Comparison of ENCODE assay signal across 8 cellular contexts in the genomic region with DNA sequence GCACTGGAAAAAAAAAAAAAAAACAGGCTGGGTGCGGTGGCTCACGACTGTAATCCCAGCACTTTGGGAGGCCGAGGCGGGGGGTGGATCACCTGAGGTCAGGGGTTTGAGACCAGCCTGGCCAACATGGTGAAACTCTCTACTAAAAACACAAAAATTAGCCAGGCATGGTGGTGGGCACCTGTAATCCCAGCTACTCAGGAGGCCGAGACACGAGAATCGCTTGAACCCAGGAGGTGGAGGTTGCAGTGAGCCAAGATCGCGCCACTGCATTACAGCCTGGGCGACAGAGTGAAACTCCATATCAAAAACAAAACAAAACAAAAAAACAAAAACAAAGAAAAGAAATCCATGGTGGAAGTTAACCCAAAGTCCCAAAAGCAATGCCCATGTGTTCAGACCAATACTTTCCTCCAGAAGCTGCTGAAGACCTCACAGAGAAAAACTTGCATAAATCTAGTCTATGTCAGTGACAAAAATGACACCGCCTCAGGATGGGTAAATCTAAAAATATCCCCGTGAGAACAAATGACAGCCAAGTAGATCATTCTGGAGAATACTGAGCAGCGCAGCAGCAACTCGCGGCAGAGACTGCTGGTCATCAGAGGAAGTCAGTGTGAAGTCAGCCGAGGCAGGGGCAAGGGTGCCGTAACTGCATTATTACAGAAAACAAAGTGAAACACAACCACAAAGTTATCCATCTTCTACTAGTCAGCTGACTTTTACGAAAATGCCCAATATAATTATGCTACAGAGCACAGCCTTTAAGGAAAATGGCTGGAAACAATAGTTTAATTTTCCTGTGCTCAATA. TPM values are rescaled to one million over a fixed set of nuclear protein-coding genes. Genes with fewer than 3 reads are reported as not detected.
DNase-seq lines count a peak whose midpoint lies in the region; ATAC-seq, FAIRE-seq and TF ChIP-seq lines count a peak whose summit lies in the region.

No MANE protein-coding gene starts in this region.

- H3F3A ChIP-seq in smooth muscle cell (ENCODE audit: low read depth): no peaks in the 10 kb centered on the region

- no peak for TF ChIP-seq POLR2A in HepG2 (IDR thresholded peaks at IDR 0.05; ENCODE audit: insufficient read depth in 1 of 2, low read depth in 2 of 2, low read length in 2 of 2)

- in situ Hi-C loops in GM13976 (cut with MboI; ENCODE audit: low sequenced_read_pairs, unreplicated experiment): loop anchor here (25.0 kb wide), 1 partner anchor 110 kb away; no protein-coding TSS in a partner anchor
- in situ Hi-C loops in Panc1 (cut with HindIII; ENCODE audit: low pct_unique_long_range_greater_than_20kb, low sequenced_read_pairs): no loop called here
- in situ Hi-C loops in HepG2 (cut with HindIII; ENCODE audit: extremely low pct_ligation_motif_present, low pct_unique_long_range_greater_than_20kb): no loop called here

- H3K9me3 Mint-ChIP-seq in stimulated activated naive CD8-positive, alpha-beta T cell treated with anti-CD3 and anti-CD28 coated beads, Interleukin-15, amount 100 ng/mL, for 72 hours: no peaks in the 10 kb centered on the region

- intact Hi-C loops in Panc1 (cut with micrococcal nuclease; ENCODE audit: unreplicated experiment): no loop called here
- intact Hi-C loops in HepG2 (cut with micrococcal nuclease; ENCODE audit: unreplicated experiment): no loop called here

- WGBS in HepG2 (ENCODE audit: low lambda C conversion rate): 96% methylated on average over 18 of the region's 18 CpGs
- WGBS in smooth muscle cell (ENCODE audit: low lambda C conversion rate): 96% methylated on average over 18 of the region's 18 CpGs

- H3K9ac ChIP-seq in HepG2 (ENCODE audit: insufficient read depth, low read depth, low read length) (no peak overlapping the region), smooth muscle cell (ENCODE audit: low read depth) (no peak overlapping the region)

- H3K4me3 ChIP-seq in Panc1 (ENCODE audit: low read depth in 2 of 2, low read length in 2 of 2) (no peak overlapping the region), HepG2 (replicated peaks in 1 of 3; ENCODE audit: insufficient read depth in 1 of 3, low read depth in 2 of 3, low read length in 3 of 3) (no peak overlapping the region), smooth muscle cell (no peak overlapping the region)

- no peaks in the 10 kb centered on the region for H3K9me3 ChIP-seq in Panc1 (ENCODE audit: control insufficient read depth, insufficient read depth, low read depth, low read length)
- H3K9me3 ChIP-seq in HepG2 (ENCODE audit: low read length): no peaks in the 10 kb centered on the region
- no peaks in the 10 kb centered on the region for H3K9me3 ChIP-seq in smooth muscle cell (replicated peaks; ENCODE audit: low read depth)

- no peak for FAIRE-seq in HepG2 (lab: Jason Lieb, UNC)

- H3K36me3 ChIP-seq in Panc1 (ENCODE audit: control insufficient read depth, insufficient read depth, low read length) (no peaks in the 10 kb centered on the region), HepG2 (replicated peaks in 1 of 2; ENCODE audit: control insufficient read depth in 1 of 2, insufficient read depth in 2 of 2, low read length in 2 of 2) (peaks cover 2 to 11% of the 10 kb centered on the region in 2 experiments; a peak in 4 of 5 replicates), smooth muscle cell (ENCODE audit: low read depth) (no peaks in the 10 kb centered on the region)

- H3K27me3 Mint-ChIP-seq in stimulated activated naive CD8-positive, alpha-beta T cell treated with anti-CD3 and anti-CD28 coated beads, Interleukin-15, amount 100 ng/mL, for 72 hours: no peaks in the 10 kb centered on the region

- CTCF ChIA-PET in Panc1 (lab: Charles Lee): no interaction called here
- CTCF ChIA-PET in HepG2 (lab: Yijun Ruan, JAX; ENCODE audit: low intra/inter-chr PET ratio, low total read pairs): no interaction called here

- peaks cover 99% of the 10 kb centered on the region for H3K79me2 ChIP-seq in HepG2 (ENCODE audit: insufficient read depth, low read length)
- peaks cover 81% of the 10 kb centered on the region for H3K79me2 ChIP-seq in smooth muscle cell (ENCODE audit: low read depth)

- peaks cover 90% of the 10 kb centered on the region for H4K20me1 ChIP-seq in HepG2 (ENCODE audit: insufficient read depth, low read length)
- H4K20me1 ChIP-seq in smooth muscle cell (ENCODE audit: low read depth): peaks cover 68% of the 10 kb centered on the region

- H3K27me3 ChIP-seq in Panc1 (ENCODE audit: control insufficient read depth, insufficient read depth, low read length) (no peaks in the 10 kb centered on the region), HepG2 (ENCODE audit: control insufficient read depth in 1 of 2, insufficient read depth in 2 of 2, low read length in 2 of 2) (no peaks in the 10 kb centered on the region), smooth muscle cell (ENCODE audit: low read depth) (no peaks in the 10 kb centered on the region)

- no peak for TF ChIP-seq RAD21 in HepG2 (CRISPR knock-in tag; IDR thresholded peaks at IDR 0.05)

- peaks cover 93% of the 10 kb centered on the region for H3K4me1 Mint-ChIP-seq in stimulated activated naive CD8-positive, alpha-beta T cell treated with anti-CD3 and anti-CD28 coated beads, Interleukin-15, amount 100 ng/mL, for 72 hours

- H3K4me1 ChIP-seq in Panc1 (ENCODE audit: control insufficient read depth, insufficient read depth, low read length) (peaks cover 59% of the 10 kb centered on the region), HepG2 (ENCODE audit: insufficient read depth, low read length) (peaks cover 96% of the 10 kb centered on the region), smooth muscle cell (ENCODE audit: low read depth) (peaks cover 24% of the 10 kb centered on the region)

- TF ChIP-seq EP300 in HepG2 (IDR thresholded peaks at IDR 0.05; ENCODE audit: low read depth in 2 of 2, low read length in 2 of 2) (no peak), HepG2 (CRISPR knock-in tag; IDR thresholded peaks at IDR 0.05; ENCODE audit: borderline replicate concordance) (no peak)

- H3K4me3 Mint-ChIP-seq in stimulated activated naive CD8-positive, alpha-beta T cell treated with anti-CD3 and anti-CD28 coated beads, Interleukin-15, amount 100 ng/mL, for 72 hours: peak overlapping the region; percentile 84

- H3K4me2 ChIP-seq in HepG2 (ENCODE audit: low read depth, low read length) (no peak overlapping the region), smooth muscle cell (no peak overlapping the region)

- no TSS peak for BruUV-seq in Panc1 (replicated peaks; lab: Mats Ljungman, UMichigan)
- no TSS peak for BruUV-seq in HepG2 (replicated peaks; lab: Mats Ljungman, UMichigan)

- peak overlapping the region; percentile 92 to 97 for H3K27ac Mint-ChIP-seq in stimulated activated naive CD8-positive, alpha-beta T cell treated with anti-CD3 and anti-CD28 coated beads, Interleukin-15, amount 100 ng/mL, for 72 hours

- TF ChIP-seq CTCF in GM13976 (IDR thresholded peaks at IDR 0.05; ENCODE audit: borderline replicate concordance, control extremely low read depth, extremely low read depth, insufficient read depth, missing control alignments): no peak
- TF ChIP-seq CTCF in Panc1 (IDR thresholded peaks at IDR 0.05): no peak
- TF ChIP-seq CTCF in HepG2 (CRISPR knock-in tag; IDR thresholded peaks at IDR 0.05): no peak
- no peak for TF ChIP-seq CTCF in smooth muscle cell (IDR thresholded peaks at IDR 0.05; ENCODE audit: borderline replicate concordance, insufficient read depth, poor library complexity, severe bottlenecking)

- ATAC-seq in HG02623 (IDR thresholded peaks at IDR 0.05; ENCODE audit: unreplicated experiment): peak; percentile 82
- no peak for ATAC-seq in Panc1
- ATAC-seq in HepG2: no peak
- peak; percentile 91 for ATAC-seq in stimulated activated naive CD8-positive, alpha-beta T cell treated with anti-CD3 and anti-CD28 coated beads, Interleukin-15, amount 100 ng/mL, for 72 hours

- DNase-seq in GM13976 (ENCODE audit: low spot score) (peak; percentile 70), Panc1 (ENCODE audit: low read depth, low spot score) (no peak), HepG2 (ENCODE audit: low spot score) (no peak), SW 1271 (lab: John Stamatoyannopoulos, UW) (no peak), smooth muscle cell (lab: John Stamatoyannopoulos, UW; ENCODE audit: unreplicated experiment) (no peak)
- peak; percentile 31 for DNase-seq in activated naive CD8-positive, alpha-beta T cell treated with anti-CD3 and anti-CD28 coated beads, Interleukin-2, amount 50 U/mL, for 16 hours (ENCODE audit: low read depth, low spot score)
- DNase-seq in stimulated activated naive CD8-positive, alpha-beta T cell treated with anti-CD3 and anti-CD28 coated beads, Interleukin-15, amount 100 ng/mL, for 72 hours: peak; percentile 61 to 81

- POLR2A ChIA-PET in Panc1 (lab: Charles Lee) (no interaction called here), HepG2 (lab: Yijun Ruan, JAX) (interaction anchor here (0.6 kb wide), 1 partner anchor 60 kb away, joined by 3 read pairs; no protein-coding TSS in a partner anchor)

- H3K27ac ChIP-seq in Panc1 (ENCODE audit: low read length) (peak overlapping the region; percentile 76), HepG2 (ENCODE audit: extremely low read length, insufficient read depth, low read length) (no peak overlapping the region), smooth muscle cell (ENCODE audit: low read depth) (no peak overlapping the region)

- H2AFZ ChIP-seq in HepG2 (ENCODE audit: low read length) (no peak overlapping the region), smooth muscle cell (ENCODE audit: low read depth) (no peak overlapping the region)

RNA-seq across cellular contexts. Expression of gene LPIN2, which starts 41.0 kb away (rescaled TPM):
- total RNA-seq in Panc1 (2021; ENCODE audit: unreplicated experiment): 38.3 TPM
- 18.8 TPM for polyA plus RNA-seq in Panc1 (2012; ENCODE audit: insufficient read length)
- 46.0 and 59.5 TPM in 2 replicates for total RNA-seq in HepG2 (2016; rRNA removed; fragmentation: Illumina TruSeq; extraction: Trizol)
- 12.8 and 14.6 TPM in 2 replicates for total RNA-seq in HepG2 (2016; cell fraction: cytosol; rRNA removed; fragmentation: Illumina TruSeq; extraction: Trizol; ENCODE audit: low read depth)
- 44.4 and 54.4 TPM in 2 replicates for total RNA-seq in HepG2 (2016; cell fraction: insoluble cytoplasmic fraction; rRNA removed; fragmentation: Illumina TruSeq; extraction: Trizol)
- 20.5 and 21.5 TPM in 2 replicates for total RNA-seq in HepG2 (2016; cell fraction: membrane; rRNA removed; fragmentation: Illumina TruSeq; extraction: Trizol)
- total RNA-seq in HepG2 (2016; cell fraction: nucleus; rRNA removed; fragmentation: Illumina TruSeq; extraction: Trizol): 50.5 and 53.1 TPM in 2 replicates
- 110 and 119 TPM in 2 replicates for polyA plus RNA-seq in HepG2 (2011; rRNA removed)
- 76.4 and 101 TPM in 2 replicates for polyA plus RNA-seq in HepG2 (2011; cell fraction: cytosol; rRNA removed)
- polyA plus RNA-seq in HepG2 (2011; cell fraction: nucleus; rRNA removed): 114 and 124 TPM in 2 replicates
- 53.5 and 68.4 TPM in 2 replicates for polyA plus RNA-seq in HepG2 (2012)
- polyA plus RNA-seq in HepG2 (2016; cell fraction: cytosol; fragmentation: Illumina TruSeq; extraction: Trizol; ENCODE audit: low read depth): 1.7 and 2.2 TPM in 2 replicates
- 32.7 and 38.7 TPM in 2 replicates for polyA plus RNA-seq in HepG2 (2016; cell fraction: insoluble cytoplasmic fraction; fragmentation: Illumina TruSeq; extraction: Trizol; ENCODE audit: low read depth)
- polyA plus RNA-seq in HepG2 (2016; cell fraction: membrane; fragmentation: Illumina TruSeq; extraction: Trizol; ENCODE audit: low read depth): 5.6 and 6.6 TPM in 2 replicates
- polyA plus RNA-seq in HepG2 (2016; cell fraction: nucleus; fragmentation: Illumina TruSeq; extraction: Trizol; ENCODE audit: insufficient read depth, low read depth): 51.6 and 53.6 TPM in 2 replicates
- 31.2 and 149 TPM in 2 replicates for polyA minus RNA-seq in HepG2 (2011; rRNA and poly(A)+ RNA removed; ENCODE audit: low replicate concordance)
- polyA minus RNA-seq in HepG2 (2011; cell fraction: cytosol; rRNA and poly(A)+ RNA removed): 95.1 and 103 TPM in 2 replicates
- 171 and 204 TPM in 2 replicates for polyA minus RNA-seq in HepG2 (2011; cell fraction: nucleus; rRNA and poly(A)+ RNA removed)
- 17.9 and 20.0 TPM in 2 replicates for total RNA-seq in smooth muscle cell
- 12.4 and 15.4 TPM in 2 replicates for polyA plus RNA-seq in smooth muscle cell

Comparison
In these comparisons a context has a peak if more than half of its experiments do, and no peak if none do; other contexts are left out.
1. DNase-seq: peak in GM13976 (single experiment), activated naive CD8-positive, alpha-beta T cell treated with anti-CD3 and anti-CD28 coated beads, Interleukin-2, amount 50 U/mL, for 16 hours (single experiment) and stimulated activated naive CD8-positive, alpha-beta T cell treated with anti-CD3 and anti-CD28 coated beads, Interleukin-15, amount 100 ng/mL, for 72 hours (2 of 2); none in Panc1 (single experiment), HepG2 (single experiment), SW 1271 (0 of 2) and smooth muscle cell (single experiment).
2. ATAC-seq: peak in HG02623 (single experiment) and stimulated activated naive CD8-positive, alpha-beta T cell treated with anti-CD3 and anti-CD28 coated beads, Interleukin-15, amount 100 ng/mL, for 72 hours (single experiment); none in Panc1 (single experiment) and HepG2 (single experiment).